Comparison of ENCODE assay signal across 8 cellular contexts in the genomic region with DNA sequence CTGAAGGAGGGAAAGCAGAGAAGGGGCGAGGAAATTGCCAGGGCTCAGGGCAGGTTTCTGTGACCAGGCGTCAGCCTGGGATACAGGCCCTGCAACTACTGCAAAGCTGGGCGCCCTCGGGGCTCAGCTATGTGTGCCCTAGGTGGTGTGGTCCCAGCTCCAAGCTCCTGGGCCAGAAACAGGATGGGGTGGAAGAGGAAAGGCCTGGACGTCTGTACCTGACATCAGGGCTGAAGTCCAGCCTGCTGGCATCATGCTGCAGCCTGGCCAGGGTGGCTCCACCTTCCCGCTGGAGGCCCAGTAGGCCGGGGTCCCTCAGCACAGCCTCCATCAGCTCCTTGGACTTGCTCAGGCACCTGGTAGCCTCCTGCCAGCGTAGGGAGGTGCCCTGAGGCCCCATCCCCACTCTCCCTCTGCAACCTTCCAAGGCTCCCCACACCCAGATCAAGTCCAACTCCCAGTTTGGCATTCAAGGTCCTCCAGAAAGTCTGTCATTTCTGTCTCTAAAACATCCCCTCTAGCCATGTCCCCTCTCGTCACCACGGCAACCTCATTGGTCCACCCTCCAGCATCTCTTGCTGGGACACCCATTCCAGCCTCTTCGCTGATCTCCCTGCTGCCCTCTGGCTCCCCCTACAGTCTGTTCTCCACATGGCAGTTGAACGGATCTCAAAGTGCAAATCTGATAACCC. TPM values are rescaled to one million over a fixed set of nuclear protein-coding genes. Genes with fewer than 3 reads are reported as not detected.
DNase-seq lines count a peak whose midpoint lies in the region; ATAC-seq and TF ChIP-seq lines count a peak whose summit lies in the region.

No MANE protein-coding gene starts in this region.

- H3K36me3 Mint-ChIP-seq in Caco-2 (ENCODE audit: insufficient read depth, unreplicated experiment) (no peaks in the 10 kb centered on the region), glutamatergic neuron (ENCODE audit: unreplicated experiment) (no peaks in the 10 kb centered on the region)
- no peaks in the 10 kb centered on the region for H3K36me3 Mint-ChIP-seq in activated naive CD4-positive, alpha-beta T cell treated with anti-CD3 and anti-CD28 coated beads for 36 hours (ENCODE audit: low read depth)

- POLR2A ChIA-PET in Caco-2 (lab: Charles Lee): interaction anchor here (0.6 kb wide), 1 partner anchor 15 kb away, joined by 3 read pairs; no protein-coding TSS in a partner anchor

- H3K9me3 Mint-ChIP-seq in Caco-2 (ENCODE audit: unreplicated experiment): no peaks in the 10 kb centered on the region
- no peaks in the 10 kb centered on the region for H3K9me3 Mint-ChIP-seq in activated naive CD4-positive, alpha-beta T cell treated with anti-CD3 and anti-CD28 coated beads for 36 hours
- no peaks in the 10 kb centered on the region for H3K9me3 Mint-ChIP-seq in glutamatergic neuron (ENCODE audit: unreplicated experiment)

- no peaks in the 10 kb centered on the region for H3K27me3 ChIP-seq in Caco-2 (replicated peaks; ENCODE audit: control insufficient read depth, insufficient read depth, low read length)
- H3K27me3 ChIP-seq in RWPE2 (ENCODE audit: insufficient read depth, poor library complexity, severe bottlenecking): no peaks in the 10 kb centered on the region

- DNase-seq in Caco-2: peak; percentile 88 to 93
- peak; percentile 46 for DNase-seq in HT1080 (ENCODE audit: low read depth)
- peak; percentile 84 for DNase-seq in RWPE2 (ENCODE audit: low spot score)
- DNase-seq in activated naive CD4-positive, alpha-beta T cell treated with anti-CD3 and anti-CD28 coated beads for 36 hours: peak; percentile 76
- DNase-seq in glutamatergic neuron: peak; percentile 87
- DNase-seq in posterior cingulate gyrus: peak in 7 of 10 donors; percentile 60 to 91 (median 75)

- ATAC-seq in RWPE2 (ENCODE audit: low read depth): no peak
- ATAC-seq in GM21576 (IDR thresholded peaks at IDR 0.05; ENCODE audit: unreplicated experiment): no peak
- ATAC-seq in HG03520 (IDR thresholded peaks at IDR 0.05; ENCODE audit: unreplicated experiment): no peak

- no peak overlapping the region for H3K4me3 ChIP-seq in Caco-2 (ENCODE audit: low read depth, low read length)
- no peak overlapping the region for H3K4me3 ChIP-seq in RWPE2 (ENCODE audit: severe bottlenecking)

- H3K36me3 ChIP-seq in Caco-2 (ENCODE audit: control insufficient read depth, insufficient read depth, low read length): no peaks in the 10 kb centered on the region
- no peaks in the 10 kb centered on the region for H3K36me3 ChIP-seq in RWPE2 (ENCODE audit: low read depth)

- TF ChIP-seq CTCF in Caco-2 (IDR thresholded peaks at IDR 0.05; ENCODE audit: insufficient read depth in 1 of 2, low read depth in 1 of 2, low read length in 1 of 2, severe bottlenecking in 1 of 2, unreplicated experiment in 1 of 2) (peak; percentile 99), RWPE2 (IDR thresholded peaks at IDR 0.05; ENCODE audit: poor library complexity, severe bottlenecking) (peak; percentile 100), glutamatergic neuron (IDR thresholded peaks at IDR 0.05; ENCODE audit: partially characterized antibody, unreplicated experiment) (peak; percentile 81)

- H3K4me1 ChIP-seq in Caco-2 (peaks cover 11% of the 10 kb centered on the region), RWPE2 (ENCODE audit: insufficient read depth, poor library complexity, severe bottlenecking) (peaks cover 18% of the 10 kb centered on the region)

- H3K9me3 ChIP-seq in Caco-2 (no peaks in the 10 kb centered on the region), RWPE2 (ENCODE audit: severe bottlenecking) (no peaks in the 10 kb centered on the region)

- H3K27ac ChIP-seq in RWPE2 (ENCODE audit: poor library complexity, severe bottlenecking): peak overlapping the region; percentile 87

- H3K27me3 Mint-ChIP-seq in Caco-2 (ENCODE audit: insufficient read depth, unreplicated experiment) (peaks cover 2% of the 10 kb centered on the region), glutamatergic neuron (ENCODE audit: unreplicated experiment) (peaks cover 2% of the 10 kb centered on the region)
- no peaks in the 10 kb centered on the region for H3K27me3 Mint-ChIP-seq in activated naive CD4-positive, alpha-beta T cell treated with anti-CD3 and anti-CD28 coated beads for 36 hours (ENCODE audit: low read depth)

- no peak overlapping the region for H3K27ac Mint-ChIP-seq in Caco-2 (ENCODE audit: unreplicated experiment)
- H3K27ac Mint-ChIP-seq in activated naive CD4-positive, alpha-beta T cell treated with anti-CD3 and anti-CD28 coated beads for 36 hours: no peak overlapping the region
- no peak overlapping the region for H3K27ac Mint-ChIP-seq in glutamatergic neuron (ENCODE audit: unreplicated experiment)

- no TSS peak for BruUV-seq in Caco-2 (replicated peaks; lab: Mats Ljungman, UMichigan)

- intact Hi-C loops in Caco-2 (cut with micrococcal nuclease; ENCODE audit: unreplicated experiment): loop anchor here (2.0 to 10.0 kb wide), 3 partner anchors 100 to 655 kb away; no protein-coding TSS in a partner anchor
- intact Hi-C loops in activated naive CD4-positive, alpha-beta T cell treated with anti-CD3 and anti-CD28 coated beads for 36 hours (cut with micrococcal nuclease): loop anchor here (1.0 to 5.0 kb wide), 5 partner anchors 150 to 660 kb away; no protein-coding TSS in a partner anchor
- intact Hi-C loops in posterior cingulate gyrus (cut with DNase I): loop anchor here (2.0 kb wide), 2 partner anchors 166 to 224 kb away; no protein-coding TSS in a partner anchor

- CTCF ChIA-PET in Caco-2 (lab: Charles Lee): interaction anchor here (1.3 to 5.7 kb wide), 16 partner anchors 11 to 186 kb away, joined by 3 to 147 read pairs (median 11); no protein-coding TSS in a partner anchor
- CTCF ChIA-PET in activated naive CD4-positive, alpha-beta T cell treated with anti-CD3 and anti-CD28 coated beads for 36 hours (lab: Charles Lee): interaction anchor here (0.6 to 5.8 kb wide), 33 partner anchors 7 to 656 kb away, joined by 3 to 32 read pairs (median 4); a partner anchor contains a TSS

- H3K4me1 Mint-ChIP-seq in Caco-2 (ENCODE audit: low read depth, unreplicated experiment) (no peaks in the 10 kb centered on the region), glutamatergic neuron (ENCODE audit: low read depth, unreplicated experiment) (peaks cover 4% of the 10 kb centered on the region)
- no peaks in the 10 kb centered on the region for H3K4me1 Mint-ChIP-seq in activated naive CD4-positive, alpha-beta T cell treated with anti-CD3 and anti-CD28 coated beads for 36 hours (ENCODE audit: low read depth)

- H3K4me3 Mint-ChIP-seq in Caco-2 (ENCODE audit: unreplicated experiment): no peak overlapping the region
- H3K4me3 Mint-ChIP-seq in activated naive CD4-positive, alpha-beta T cell treated with anti-CD3 and anti-CD28 coated beads for 36 hours: no peak overlapping the region
- H3K4me3 Mint-ChIP-seq in glutamatergic neuron (ENCODE audit: unreplicated experiment): no peak overlapping the region

RNA-seq across cellular contexts. Expression of a gene that starts 38.2 kb away (rescaled TPM):
- total RNA-seq in Caco-2 (2022): 0.19 and 0.20 TPM in 2 replicates
- total RNA-seq in HT1080 (2014; rRNA removed; shearing (Covaris generic)): 0.14 TPM in 1 of 2 replicates, not detected in the other
- 0.32 and 0.53 TPM in 2 replicates for polyA plus RNA-seq in HT1080 (2015; cell fraction: cytosol; rRNA removed)
- 0.65 and 0.98 TPM in 2 replicates for polyA plus RNA-seq in HT1080 (2015; cell fraction: nucleus; rRNA removed)
- not detected for total RNA-seq in activated naive CD4-positive, alpha-beta T cell treated with anti-CD3 and anti-CD28 coated beads for 36 hours
- total RNA-seq in glutamatergic neuron (ENCODE audit: unreplicated experiment): 1.6 TPM

RNA-seq across cellular contexts. Expression of a gene that starts 57.3 kb away (rescaled TPM):
- 138 and 162 TPM in 2 replicates for total RNA-seq in Caco-2 (2022)
- 129 and 146 TPM in 2 replicates for total RNA-seq in HT1080 (2014; rRNA removed; shearing (Covaris generic))
- polyA plus RNA-seq in HT1080 (2015; cell fraction: cytosol; rRNA removed): 281 and 347 TPM in 2 replicates
- 481 and 525 TPM in 2 replicates for polyA plus RNA-seq in HT1080 (2015; cell fraction: nucleus; rRNA removed)
- not detected for total RNA-seq in activated naive CD4-positive, alpha-beta T cell treated with anti-CD3 and anti-CD28 coated beads for 36 hours
- not detected for total RNA-seq in glutamatergic neuron (ENCODE audit: unreplicated experiment)

Comparison
In these comparisons a context has a peak if more than half of its experiments do, and no peak if none do; other contexts are left out.
1. RNA of a gene that starts 57.3 kb away (total RNA-seq): 129 to 146 TPM in HT1080 and 138 to 162 TPM in Caco-2; not detected in glutamatergic neuron (single experiment) and not detected in activated naive CD4-positive, alpha-beta T cell treated with anti-CD3 and anti-CD28 coated beads for 36 hours; every median in the first group is over 100 times any median in the second.
2. Peak in every context shown above with its lines, with median percentiles within 50 percentile points of each other: DNase-seq and CTCF ChIP-seq.